ENCODE assay signal across 24 cellular contexts in genomic region chr11:18723991-18724390, GRCh38. TPM values are rescaled to one million over a fixed set of nuclear protein-coding genes. Genes with fewer than 3 reads are reported as not detected.
DNase-seq lines count a peak whose midpoint lies in the region; TF ChIP-seq lines count a peak whose summit lies in the region.
"Had no signal": no experiment of that assay in that cellular context is flagged by ENCODE, and none has a peak within 500 bp of the region (broad histone marks: within the 10 kb centered on the region; RNA-seq: fewer than 3 reads in every experiment).

No MANE protein-coding gene starts in this region.

- H3K9me3 Mint-ChIP-seq in osteocyte (ENCODE audit: unreplicated experiment): no peaks in the 10 kb centered on the region
- H3K9me3 Mint-ChIP-seq: H9, nephron had no signal

- H3K27me3 Mint-ChIP-seq in osteocyte (ENCODE audit: unreplicated experiment): peaks cover 16% of the 10 kb centered on the region

- H3K4me1 Mint-ChIP-seq in osteocyte (ENCODE audit: unreplicated experiment): peaks cover 13% of the 10 kb centered on the region

- H3K27ac Mint-ChIP-seq in osteocyte (ENCODE audit: unreplicated experiment): no peak overlapping the region
- H3K27ac Mint-ChIP-seq: H9, nephron had no signal

- DNase-seq in NCI-H187 treated with DMSO at 0.1 percent for 48 hours (lab: John Stamatoyannopoulos, UW) (peak; percentile 23), NCI-H187 (lab: John Stamatoyannopoulos, UW) (no peak), NCI-H1417 (lab: John Stamatoyannopoulos, UW) (peak; percentile 57 to 91 (median 82)), amygdala (lab: John Stamatoyannopoulos, UW) (peak in 34 of 56 donors; percentile 20 to 82 (median 40)), nucleus accumbens (lab: John Stamatoyannopoulos, UW) (peak in 39 of 56 donors; percentile 23 to 87 (median 59)), osteocyte (ENCODE audit: extremely low spot score, unreplicated experiment) (no peak), HCEC 1CT (no peak)
- DNase-seq in activated naive CD4-positive, alpha-beta T cell treated with Interleukin-2 at 50 U/mL for 16 hours: no peak
- DNase-seq: activated CD4-positive, alpha-beta T cell treated with anti-CD3 and anti-CD28 coated beads for 48 hours; activated CD8-positive, alpha-beta memory T cell treated with anti-CD3 and anti-CD28 coated beads, Interleukin-2, amount 50 U/mL, for 4 hours; activated gamma-delta T cell treated with Interleukin-2 at 50 U/mL for 16 hours; central memory CD4-positive, alpha-beta T cell; erythroblast; H9; left colon; NCI-H2081 treated with DMSO at 0.1 percent for 48 hours; spleen; SW 1271 had no signal

- H3K36me3 Mint-ChIP-seq in osteocyte (ENCODE audit: unreplicated experiment): no peaks in the 10 kb centered on the region

- H3K4me3 Mint-ChIP-seq in osteocyte (ENCODE audit: unreplicated experiment): no peak overlapping the region
- H3K4me3 Mint-ChIP-seq: H9 had no signal

- TF ChIP-seq CTCF in osteocyte (IDR thresholded peaks at IDR 0.05): no peak

RNA-seq across cellular contexts. Expression of gene IGSF22, which starts 2.0 kb away (rescaled TPM):
- not detected in 2 replicates for total RNA-seq in osteocyte
- total RNA-seq: A172, frontal cortex, M059J, pulmonary artery endothelial cell, vagina had no signal

RNA-seq across cellular contexts. Expression of gene TMEM86A, which starts 25.4 kb away (rescaled TPM):
- 5.2 and 7.6 TPM in 2 replicates for total RNA-seq in osteocyte

Comparison
In these comparisons a context has a peak if more than half of its experiments do, and no peak if none do; other contexts are left out.
1. DNase-seq: peak in NCI-H187 treated with DMSO at 0.1 percent for 48 hours (single experiment), NCI-H1417 (3 of 3), amygdala (34 of 56) and nucleus accumbens (39 of 56); none in NCI-H187 (0 of 2), osteocyte (single experiment), activated naive CD4-positive, alpha-beta T cell treated with Interleukin-2 at 50 U/mL for 16 hours (single experiment) and HCEC 1CT (single experiment).